In the genomic region with DNA sequence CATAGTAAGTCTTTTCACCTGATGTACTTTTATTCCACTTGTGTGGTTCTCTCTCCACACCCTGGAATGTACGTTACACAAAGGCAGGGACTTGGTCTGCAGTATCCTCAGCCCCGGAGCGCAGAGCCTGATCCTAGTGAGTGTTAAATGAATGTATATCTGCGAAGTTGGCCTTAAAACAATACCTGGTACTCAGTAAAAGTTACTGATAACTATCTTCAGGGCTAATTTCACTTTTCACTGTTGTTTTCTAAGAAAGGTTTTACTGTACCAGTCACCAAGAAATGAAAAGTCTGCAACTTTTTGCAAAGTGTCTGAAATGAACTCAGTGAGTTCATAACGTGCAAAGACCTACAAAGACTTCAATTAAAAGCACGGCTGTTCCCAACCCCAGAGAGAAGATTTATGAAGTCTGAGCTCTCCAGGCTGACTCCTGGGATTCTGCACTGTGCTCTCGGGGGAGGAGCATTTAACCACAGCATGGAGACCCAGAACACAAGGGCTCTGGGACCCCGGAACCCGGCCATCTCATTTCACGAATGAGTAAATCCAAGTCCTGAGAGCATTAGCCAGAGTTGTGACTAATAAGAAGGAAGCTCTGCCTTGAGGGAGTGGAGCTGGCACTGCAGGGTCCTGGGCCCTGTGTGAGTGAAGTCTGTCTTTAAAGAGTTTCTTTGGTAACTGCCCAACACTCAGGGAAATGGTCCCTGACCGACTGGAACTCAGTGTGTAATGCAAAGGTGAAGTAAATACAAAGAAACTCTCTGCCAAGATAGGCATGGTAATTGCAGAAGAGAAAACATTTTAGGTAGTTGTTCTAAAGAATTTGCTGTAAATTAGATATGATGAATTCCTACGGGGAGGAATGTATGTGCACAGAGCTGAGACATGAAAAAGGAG, we compare ENCODE assay signal across 11 cellular contexts.
DNase-seq lines count a peak whose midpoint lies in the region; ATAC-seq and TF ChIP-seq lines count a peak whose summit lies in the region.
"Had no signal": no experiment of that assay in that cellular context is flagged by ENCODE, and none has a peak within 500 bp of the region (broad histone marks: within the 10 kb centered on the region; RNA-seq: fewer than 3 reads in every experiment).

No MANE protein-coding gene starts in this region.

- intact Hi-C loops in IMR-90 (cut with micrococcal nuclease) = no loop called here
- intact Hi-C loops in CD14-positive monocyte (cut with micrococcal nuclease) = no loop called here

- H3K14ac ChIP-seq in IMR-90 (replicated peaks; ENCODE audit: low read depth, low read length) = 0 out of 2 replicates have a peak overlapping the region, but pooled peaks have one; percentile 44

- DNase-seq in Caki2 (ENCODE audit: low read depth) (peak; percentile 16), IMR-90 (peak; percentile 57), chondrocyte (ENCODE audit: low spot score) (no peak), retinal pigment epithelial cell (ENCODE audit: low read depth) (peak; percentile 88), GM13977 (ENCODE audit: low spot score) (no peak), SW480 (ENCODE audit: low spot score) (no peak), CD14-positive monocyte (ENCODE audit: low spot score) (no peak)
- DNase-seq: NCI-H187 treated with DMSO at 0.1 percent for 48 hours had no signal

- POLR2A ChIA-PET in IMR-90 (lab: Charles Lee; ENCODE audit: unreplicated experiment) = no interaction called here

- H3K9me3 Mint-ChIP-seq in chondrocyte (ENCODE audit: low read depth) (peaks cover 4% of the 10 kb centered on the region), CD14-positive monocyte (peaks cover 0 to 14% (median 7%) of the 10 kb centered on the region in 7 donors)
- H3K9me3 Mint-ChIP-seq: T-helper 1 cell treated with Interleukin-12 subunit alpha and Interleukin-12 subunit beta and Interleukin-4 antibody, amounts not matched to agents 30 μg/mL and 1 μg/mL, for 36 hours had no signal

- H3K4me1 ChIP-seq in IMR-90 (ENCODE audit: control insufficient read depth, insufficient read depth, low read length) = peaks cover 21% of the 10 kb centered on the region

- H3K4me3 ChIP-seq in IMR-90 (ENCODE audit: insufficient read depth, low read depth, low read length) (no peak overlapping the region), retinal pigment epithelial cell (ENCODE audit: low read length) (no peak overlapping the region)
- H3K4me3 ChIP-seq: lung had no signal

- no peak overlapping the region for H3K23ac ChIP-seq in IMR-90 (ENCODE audit: low read depth, low read length)

- peak overlapping the region; percentile 34; the same call in 1 of the 3 replicates for H2BK15ac ChIP-seq in IMR-90 (ENCODE audit: low read depth, low read length)

- 0 out of 2 replicates have a peak overlapping the region, but pooled peaks have one; percentile 24 for H2BK120ac ChIP-seq in IMR-90 (ENCODE audit: low read depth, low read length)

- H2AK5ac ChIP-seq in IMR-90 (ENCODE audit: low read depth, low read length) = peak overlapping the region; percentile 5; the same call in 1 of the 2 replicates

- H3K9ac ChIP-seq in IMR-90 (ENCODE audit: low read depth, low read length) = no peak overlapping the region

- no peak for TF ChIP-seq CTCF in IMR-90 (conservative IDR thresholded peaks at IDR 0.05; ENCODE audit: low read depth, low read length)
- no peak for TF ChIP-seq CTCF in chondrocyte (IDR thresholded peaks at IDR 0.05)
- TF ChIP-seq CTCF in retinal pigment epithelial cell (conservative IDR thresholded peaks at IDR 0.05; ENCODE audit: low read depth, low read length) = no peak
- TF ChIP-seq CTCF in GM13977 (IDR thresholded peaks at IDR 0.05; ENCODE audit: extremely low read depth, insufficient read depth, missing control alignments) = no peak
- no peak for TF ChIP-seq CTCF in CD14-positive monocyte (IDR thresholded peaks at IDR 0.05)

- dilution Hi-C loops in IMR-90 (cut with HindIII; ENCODE audit: low sequenced_read_pairs, unreplicated experiment) = no loop called here

- no peak overlapping the region for H3K27ac ChIP-seq in IMR-90 (ENCODE audit: insufficient read depth, low read length)

- 25% methylated on average over 5 of the region's 12 CpGs; no CpG with 5 or more reads in 1 of the 2 experiments for WGBS in IMR-90 (ENCODE audit: extremely low coverage in 2 of 2, insufficient read length in 1 of 2), 2 experiments

- H2AK9ac ChIP-seq in IMR-90 (replicated peaks; ENCODE audit: low read depth, low read length, poor library complexity) = no peak overlapping the region

- H3K36me3 Mint-ChIP-seq in chondrocyte (ENCODE audit: low read depth) (peaks cover 7% of the 10 kb centered on the region), CD14-positive monocyte (no peaks in the 10 kb centered on the region)

- peak overlapping the region; percentile 17; the same call in 1 of the 2 replicates for H3K4ac ChIP-seq in IMR-90 (ENCODE audit: low read depth, low read length)

- TF ChIP-seq RAD21 in IMR-90 (IDR thresholded peaks at IDR 0.05; ENCODE audit: low read length) = no peak

- H4K8ac ChIP-seq in IMR-90 (ENCODE audit: low read depth in 2 of 2, low read length in 2 of 2) = no peak overlapping the region

- H3K4me3 Mint-ChIP-seq in chondrocyte (ENCODE audit: unreplicated experiment) (no peak overlapping the region), CD14-positive monocyte (no peak overlapping the region)
- H3K4me3 Mint-ChIP-seq: dendritic cell treated with granulocyte-macrophage colony-stimulating factor and Interleukin-4, amounts not matched to agents 40 ng/mL and 50 ng/mL, for 4 days; T-helper 1 cell treated with Interleukin-12 subunit alpha and Interleukin-12 subunit beta and Interleukin-4 antibody, amounts not matched to agents 30 μg/mL and 1 μg/mL, for 36 hours had no signal

- H3K27me3 ChIP-seq in IMR-90 (ENCODE audit: control insufficient read depth, insufficient read depth, low read length) = no peaks in the 10 kb centered on the region

- H3K18ac ChIP-seq in IMR-90 (ENCODE audit: low read depth, low read length) = no peak overlapping the region

- no peaks in the 10 kb centered on the region for H3K36me3 ChIP-seq in IMR-90 (ENCODE audit: control insufficient read depth, insufficient read depth, low read length)

- H3K27me3 Mint-ChIP-seq in chondrocyte (ENCODE audit: low read depth) = no peaks in the 10 kb centered on the region
- H3K27me3 Mint-ChIP-seq in CD14-positive monocyte (ENCODE audit: low read depth in 3 of 3) = peaks cover 0 to 3% (median 1%) of the 10 kb centered on the region in 3 donors
- H3K27me3 Mint-ChIP-seq: dendritic cell treated with granulocyte-macrophage colony-stimulating factor and Interleukin-4, amounts not matched to agents 40 ng/mL and 50 ng/mL, for 4 days had no signal

- no peak overlapping the region for H3K56ac ChIP-seq in IMR-90 (ENCODE audit: extremely low read depth, insufficient read depth, low read length)

- H3K27ac Mint-ChIP-seq in chondrocyte (ENCODE audit: unreplicated experiment) (peak overlapping the region; percentile 93), CD14-positive monocyte (peak overlapping the region in 1 of 7 donors; percentile 46)
- H3K27ac Mint-ChIP-seq: dendritic cell treated with granulocyte-macrophage colony-stimulating factor and Interleukin-4, amounts not matched to agents 40 ng/mL and 50 ng/mL, for 4 days; T-helper 1 cell treated with Interleukin-12 subunit alpha and Interleukin-12 subunit beta and Interleukin-4 antibody, amounts not matched to agents 30 μg/mL and 1 μg/mL, for 36 hours had no signal

- no peaks in the 10 kb centered on the region for H3K9me3 ChIP-seq in IMR-90 (ENCODE audit: control insufficient read depth, insufficient read depth, low read length)

- 0 out of 4 replicates have a peak, but pooled peaks cover 0 to 4% of the 10 kb centered on the region in 2 experiments for H3K79me1 ChIP-seq in IMR-90 (ENCODE audit: low read depth in 1 of 2, low read length in 2 of 2)

- peak overlapping the region; percentile 4; the same call in 1 of the 2 replicates for H3K4me2 ChIP-seq in IMR-90 (ENCODE audit: low read depth, low read length)

- no peak overlapping the region for H2AFZ ChIP-seq in IMR-90 (replicated peaks; ENCODE audit: low read length, poor library complexity)

- peak overlapping the region; percentile 50 for H4K91ac ChIP-seq in IMR-90 (ENCODE audit: insufficient read depth, low read depth, low read length)

- no TSS peak for BruUV-seq in IMR-90 (replicated peaks; lab: Mats Ljungman, UMichigan)

- TF ChIP-seq POLR2A in IMR-90 (IDR thresholded peaks at IDR 0.05; ENCODE audit: low read depth, low read length) = no peak

- H2BK5ac ChIP-seq in IMR-90 (ENCODE audit: low read depth, low read length, poor library complexity, severe bottlenecking) = peak overlapping the region; percentile 48

- in situ Hi-C loops in Caki2 (cut with HindIII; ENCODE audit: low pct_unique_long_range_greater_than_20kb, low sequenced_read_pairs) (no loop called here), IMR-90 (cut with MboI; ENCODE audit: low sequenced_read_pairs) (loop anchor here (25.0 kb wide), 1 partner anchor 747 kb away; no protein-coding TSS in a partner anchor), GM13977 (cut with MboI; ENCODE audit: low pct_unique_long_range_greater_than_20kb, low sequenced_read_pairs, unreplicated experiment) (no loop called here)

- no peak overlapping the region for H4K5ac ChIP-seq in IMR-90 (ENCODE audit: low read depth, low read length)

- CTCF ChIA-PET in IMR-90 (lab: Yijun Ruan, JAX) = interaction anchor here (0.7 to 1.7 kb wide), 2 partner anchors 9 to 75 kb away, joined by 3 to 11 read pairs; no protein-coding TSS in a partner anchor

- peak; percentile 49 for ATAC-seq in IMR-90 (ENCODE audit: low read depth)

- H3K4me1 Mint-ChIP-seq in chondrocyte (ENCODE audit: low read depth) = peaks cover 78% of the 10 kb centered on the region
- H3K4me1 Mint-ChIP-seq in CD14-positive monocyte = peaks cover 19% of the 10 kb centered on the region

- H2BK20ac ChIP-seq in IMR-90 (ENCODE audit: low read depth, low read length) = peak overlapping the region; percentile 14; the same call in 1 of the 2 replicates

- H3K9me1 ChIP-seq in IMR-90 (ENCODE audit: insufficient read depth, low read length) = peaks cover 20% of the 10 kb centered on the region

- H4K20me1 ChIP-seq in IMR-90 (ENCODE audit: insufficient read depth, low read length) = no peaks in the 10 kb centered on the region

TF ChIP-seq in IMR-90, 13 proteins besides CTCF, POLR2A, EP300 and RAD21 (continues in another document):
- TF ChIP-seq MXI1 (IDR thresholded peaks at IDR 0.05; ENCODE audit: borderline replicate concordance, low read depth, low read length) (no peak), RCOR1 (IDR thresholded peaks at IDR 0.05; ENCODE audit: insufficient replicate concordance, low read length) (no peak), CEBPB (IDR thresholded peaks at IDR 0.05; ENCODE audit: low read depth, low read length) (no peak), RFX5 (IDR thresholded peaks at IDR 0.05; ENCODE audit: low read depth, low read length) (no peak), FOS (IDR thresholded peaks at IDR 0.05; ENCODE audit: low read depth, low read length) (no peak)

Comparison
In these comparisons a context has a peak if more than half of its experiments do, and no peak if none do; other contexts are left out.
1. DNase-seq: peak in Caki2 (single experiment), IMR-90 (single experiment) and retinal pigment epithelial cell (single experiment); none in chondrocyte (single experiment), GM13977 (single experiment), SW480 (single experiment) and CD14-positive monocyte (single experiment).